ENCODE assay signal across 8 cellular contexts in the genomic region with DNA sequence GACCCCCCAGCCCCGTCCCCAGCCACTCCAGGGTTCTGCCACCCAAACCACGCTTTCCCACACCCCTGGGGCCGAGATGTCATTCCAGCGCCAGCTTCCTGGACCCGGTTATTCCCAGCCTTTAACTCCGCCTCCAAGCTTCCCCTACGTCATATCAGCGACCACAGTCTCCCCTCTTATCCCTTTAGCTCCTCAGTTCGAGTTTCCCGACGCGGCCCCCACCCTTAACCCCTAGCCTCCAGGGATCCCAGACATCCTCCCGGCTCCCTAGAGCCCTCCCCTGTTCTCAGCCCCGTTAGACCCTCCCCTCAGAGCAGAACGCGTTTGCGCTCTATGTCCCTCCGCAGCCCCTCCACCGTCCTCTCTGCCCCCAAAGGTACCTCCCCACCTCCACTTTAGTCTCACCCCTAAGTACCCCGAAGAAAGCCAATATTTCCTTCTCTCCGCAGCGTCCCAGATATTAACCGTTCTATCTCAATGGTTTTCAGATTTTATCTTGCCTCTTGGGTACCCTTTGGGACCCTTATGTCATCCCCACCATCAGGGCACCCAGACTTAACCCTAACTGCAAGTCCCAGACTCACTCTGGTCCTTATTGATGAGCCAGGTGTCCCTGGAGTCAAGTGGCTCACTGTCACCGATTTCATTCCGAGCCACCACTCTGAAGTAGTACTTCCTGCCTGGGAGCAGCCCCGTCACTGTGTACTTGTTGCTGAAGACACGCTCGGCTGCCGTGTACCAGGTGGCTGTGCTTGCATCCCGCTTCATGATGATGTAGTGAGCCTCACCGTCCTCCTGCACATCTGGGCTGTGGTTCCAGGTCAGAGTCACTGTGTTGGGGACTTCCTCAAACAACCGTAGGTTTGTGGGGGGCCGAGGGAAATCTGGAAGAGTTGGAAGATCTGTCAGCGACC. TPM values are rescaled to one million over a fixed set of nuclear protein-coding genes. Genes with fewer than 3 reads are reported as not detected.
DNase-seq lines count a peak whose midpoint lies in the region; TF ChIP-seq lines count a peak whose summit lies in the region.

No MANE protein-coding gene starts in this region.

- H3K36me3 ChIP-seq in muscle layer of colon (ENCODE audit: insufficient read depth, low read length) = peaks cover 11% of the 10 kb centered on the region
- peaks cover 0 to 19% (median 0%) of the 10 kb centered on the region in 3 donors for H3K36me3 ChIP-seq in tibial nerve
- H3K36me3 ChIP-seq in SJCRH30 = no peaks in the 10 kb centered on the region

- H3K27me3 ChIP-seq in muscle layer of colon (ENCODE audit: control insufficient read depth in 1 of 2, insufficient read depth in 2 of 2, low read length in 2 of 2) = no peaks in the 10 kb centered on the region
- H3K27me3 ChIP-seq in tibial nerve = no peaks in the 10 kb centered on the region
- H3K27me3 ChIP-seq in SJCRH30 = no peaks in the 10 kb centered on the region

- no peak for TF ChIP-seq CTCF in tibial nerve (IDR thresholded peaks at IDR 0.05)

- peak overlapping the region; percentile 76 to 77 for H3K4me3 ChIP-seq in muscle layer of colon (ENCODE audit: low read depth in 1 of 2, low read length in 2 of 2)
- H3K4me3 ChIP-seq in tibial nerve = peak overlapping the region; percentile 41 to 68 (median 59)
- no peak overlapping the region for H3K4me3 ChIP-seq in SJCRH30

- no peaks in the 10 kb centered on the region for H3K9me3 ChIP-seq in muscle layer of colon (ENCODE audit: low read length)
- no peaks in the 10 kb centered on the region for H3K9me3 ChIP-seq in tibial nerve
- H3K9me3 ChIP-seq in SJCRH30 (replicated peaks) = no peaks in the 10 kb centered on the region

- peak overlapping the region; percentile 69 for H3K9ac ChIP-seq in muscle layer of colon (ENCODE audit: low read length)

- H3K4me1 ChIP-seq in muscle layer of colon (ENCODE audit: insufficient read depth, low read length) (peaks cover 21% of the 10 kb centered on the region), tibial nerve (peaks cover 0 to 27% (median 11%) of the 10 kb centered on the region in 4 donors), SJCRH30 (peaks cover 34% of the 10 kb centered on the region)

- 21 to 25% methylated on average over 33 to 34 of the region's 34 CpGs for WGBS in tibial nerve, 2 donors

- TF ChIP-seq EP300 in tibial nerve (IDR thresholded peaks at IDR 0.05) = no peak

- TF ChIP-seq POLR2A in tibial nerve (IDR thresholded peaks at IDR 0.05) = no peak

- peak overlapping the region; percentile 6 for H3K27ac ChIP-seq in epithelial cell of prostate
- H3K27ac ChIP-seq in muscle layer of colon (ENCODE audit: low read depth, low read length) = peak overlapping the region; percentile 57
- H3K27ac ChIP-seq in tibial nerve = peak overlapping the region; percentile 58 to 87 (median 74)
- H3K27ac ChIP-seq in SJCRH30 = no peak overlapping the region

- DNase-seq in NCI-H1092 treated with DMSO at 0.1 percent for 48 hours (lab: John Stamatoyannopoulos, UW) (peak; percentile 61), NCI-H1092 (lab: John Stamatoyannopoulos, UW) (no peak), NCI-H2029 (lab: John Stamatoyannopoulos, UW) (peak; percentile 80), epithelial cell of prostate (ENCODE audit: low read depth, low spot score) (no peak), tibial nerve (ENCODE audit: low spot score in 2 of 2) (peak in 1 of 2 donors; percentile 68), SJCRH30 (no peak)
- DNase-seq in activated CD8-positive, alpha-beta memory T cell treated with anti-CD3 and anti-CD28 coated beads, Interleukin-2, amount 50 U/mL, for 4 hours = peak; percentile 55

RNA-seq across cellular contexts. Expression of a gene that starts 8.0 kb away (rescaled TPM):
- total RNA-seq in tibial nerve = 10 to 100 TPM in 1 of 4 donors, 1 to 10 TPM in 3; 5.4 to 11.0 (median 6.8) TPM
- total RNA-seq in SJCRH30 (2014; rRNA removed; shearing (Covaris generic)) = 5.4 and 5.8 TPM in 2 replicates

RNA-seq across cellular contexts. Expression of a gene that starts 19.4 kb away (rescaled TPM):
- total RNA-seq in tibial nerve = under 1 TPM in 2 of 4 donors, not detected in 2; 0.44 to 0.90 TPM
- 0.08 and 0.28 TPM in 2 replicates for total RNA-seq in SJCRH30 (2014; rRNA removed; shearing (Covaris generic))

Comparison
In these comparisons a context has a peak if more than half of its experiments do, and no peak if none do; other contexts are left out.
1. DNase-seq: peak in NCI-H1092 treated with DMSO at 0.1 percent for 48 hours (single experiment), NCI-H2029 (single experiment) and activated CD8-positive, alpha-beta memory T cell treated with anti-CD3 and anti-CD28 coated beads, Interleukin-2, amount 50 U/mL, for 4 hours (single experiment); none in NCI-H1092 (single experiment), epithelial cell of prostate (single experiment) and SJCRH30 (0 of 2).